In the genomic region with DNA sequence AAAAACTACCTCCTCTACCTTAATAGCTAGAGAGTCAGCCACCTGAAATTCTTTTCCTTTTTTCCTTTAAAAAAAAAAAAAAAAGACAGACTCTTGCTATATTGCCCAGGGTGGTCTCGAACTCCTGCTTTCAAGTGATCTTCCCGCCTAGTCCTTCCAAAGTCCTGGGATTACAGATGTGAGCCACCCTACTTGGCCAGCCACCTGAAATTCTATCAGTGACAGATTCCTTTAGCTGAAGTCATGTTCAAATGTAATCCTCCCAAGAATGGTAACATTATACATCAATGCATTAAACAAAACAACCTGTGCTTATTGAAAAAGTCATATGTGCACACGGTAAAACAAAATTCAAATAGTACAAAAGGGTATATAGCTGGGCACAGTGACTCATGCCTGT, we compare ENCODE assay signal across 1 cellular context.
TF ChIP-seq lines count a peak whose summit lies in the region.

No MANE protein-coding gene starts in this region.

TF ChIP-seq in WTC11, 78 proteins besides CTCF, POLR2A, EP300 and RAD21 (continued from another document):
- TF ChIP-seq ZNF281 (CRISPR knock-in tag; IDR thresholded peaks at IDR 0.05) (no peak), USF1 (CRISPR knock-in tag; IDR thresholded peaks at IDR 0.05) (no peak), CBFB (CRISPR knock-in tag; IDR thresholded peaks at IDR 0.05; ENCODE audit: low read depth) (no peak), E2F4 (CRISPR knock-in tag; IDR thresholded peaks at IDR 0.05; ENCODE audit: borderline replicate concordance, low read depth) (no peak)
- TF ChIP-seq, protein P1, sequence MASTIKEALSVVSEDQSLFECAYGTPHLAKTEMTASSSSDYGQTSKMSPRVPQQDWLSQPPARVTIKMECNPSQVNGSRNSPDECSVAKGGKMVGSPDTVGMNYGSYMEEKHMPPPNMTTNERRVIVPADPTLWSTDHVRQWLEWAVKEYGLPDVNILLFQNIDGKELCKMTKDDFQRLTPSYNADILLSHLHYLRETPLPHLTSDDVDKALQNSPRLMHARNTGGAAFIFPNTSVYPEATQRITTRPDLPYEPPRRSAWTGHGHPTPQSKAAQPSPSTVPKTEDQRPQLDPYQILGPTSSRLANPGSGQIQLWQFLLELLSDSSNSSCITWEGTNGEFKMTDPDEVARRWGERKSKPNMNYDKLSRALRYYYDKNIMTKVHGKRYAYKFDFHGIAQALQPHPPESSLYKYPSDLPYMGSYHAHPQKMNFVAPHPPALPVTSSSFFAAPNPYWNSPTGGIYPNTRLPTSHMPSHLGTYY (CRISPR knock-in tag; IDR thresholded peaks at IDR 0.05) = no peak
- TF ChIP-seq, protein P2, sequence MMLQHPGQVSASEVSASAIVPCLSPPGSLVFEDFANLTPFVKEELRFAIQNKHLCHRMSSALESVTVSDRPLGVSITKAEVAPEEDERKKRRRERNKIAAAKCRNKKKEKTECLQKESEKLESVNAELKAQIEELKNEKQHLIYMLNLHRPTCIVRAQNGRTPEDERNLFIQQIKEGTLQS (CRISPR knock-in tag; conservative IDR thresholded peaks at IDR 0.05) = no peak
